Comparison of ENCODE assay signal across 9 cellular contexts in genomic region chr10:62614389-62615157, GRCh38.
DNase-seq lines count a peak whose midpoint lies in the region; ATAC-seq lines count a peak whose summit lies in the region.
"Had no signal": no experiment of that assay in that cellular context is flagged by ENCODE, and none has a peak within 500 bp of the region (broad histone marks: within the 10 kb centered on the region; RNA-seq: fewer than 3 reads in every experiment).

No MANE protein-coding gene starts in this region.

- H3K9me3 Mint-ChIP-seq in effector memory CD8-positive, alpha-beta T cell = no peaks in the 10 kb centered on the region

- H3K36me3 Mint-ChIP-seq in effector memory CD8-positive, alpha-beta T cell (ENCODE audit: insufficient read depth) = no peaks in the 10 kb centered on the region

- DNase-seq in EH (ENCODE audit: low read depth) = peak; percentile 82
- DNase-seq in HS-27A (ENCODE audit: low read depth) = peak; percentile 30
- no peak for DNase-seq in effector memory CD8-positive, alpha-beta T cell
- DNase-seq in NCI-H524 treated with DMSO at 0.1 percent for 48 hours (lab: John Stamatoyannopoulos, UW) = no peak
- DNase-seq in mesenteric fat pad (ENCODE audit: low spot score) = no peak
- DNase-seq: left cardiac atrium had no signal

- H3K27me3 Mint-ChIP-seq in effector memory CD8-positive, alpha-beta T cell = peaks cover 5 to 8% of the 10 kb centered on the region in 2 donors

- peak overlapping the region in 1 of 2 donors; percentile 16 for H3K4me3 Mint-ChIP-seq in effector memory CD8-positive, alpha-beta T cell

- peaks cover 21 to 26% of the 10 kb centered on the region in 2 donors for H3K4me1 Mint-ChIP-seq in effector memory CD8-positive, alpha-beta T cell (ENCODE audit: low read depth in 2 of 2)

- peak overlapping the region in 1 of 2 donors; percentile 45 for H3K27ac Mint-ChIP-seq in effector memory CD8-positive, alpha-beta T cell

- ATAC-seq in GM21360 (IDR thresholded peaks at IDR 0.05; ENCODE audit: unreplicated experiment) = peak; percentile 61
- ATAC-seq in effector memory CD8-positive, alpha-beta T cell (replicated peaks) = peak; percentile 55
- no peak for ATAC-seq in GM18868 (IDR thresholded peaks at IDR 0.05; ENCODE audit: unreplicated experiment)
- ATAC-seq in HG03135 (IDR thresholded peaks at IDR 0.05; ENCODE audit: unreplicated experiment) = no peak

Comparison
In these comparisons a context has a peak if more than half of its experiments do, and no peak if none do; other contexts are left out.
1. DNase-seq: peak in EH (single experiment) and HS-27A (single experiment); none in effector memory CD8-positive, alpha-beta T cell (0 of 3), NCI-H524 treated with DMSO at 0.1 percent for 48 hours (single experiment) and mesenteric fat pad (single experiment).
2. ATAC-seq: peak in GM21360 (single experiment) and effector memory CD8-positive, alpha-beta T cell (single experiment); none in GM18868 (single experiment) and HG03135 (single experiment).